ENCODE assay signal across 26 cellular contexts in the genomic region with DNA sequence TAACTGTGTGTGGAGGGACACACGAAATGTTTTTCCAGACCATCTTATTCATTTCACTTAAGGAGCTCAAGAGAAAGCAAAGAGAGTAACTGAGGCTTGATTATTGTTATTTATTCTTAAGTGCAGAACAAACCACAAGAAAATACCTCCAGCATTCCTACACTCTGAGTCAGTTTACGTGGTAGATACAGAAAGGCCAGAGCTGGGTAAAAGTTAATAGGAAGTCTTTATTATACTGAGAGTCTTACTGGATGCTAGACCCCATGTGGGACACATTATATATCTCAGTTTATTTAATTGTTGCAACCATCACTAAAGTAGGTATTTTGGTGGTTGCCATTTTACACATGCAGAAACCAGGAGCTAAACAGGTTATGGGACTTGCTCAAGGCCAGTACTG.
DNase-seq lines count a peak whose midpoint lies in the region; ATAC-seq, FAIRE-seq and TF ChIP-seq lines count a peak whose summit lies in the region.
"Had no signal": no experiment of that assay in that cellular context is flagged by ENCODE, and none has a peak within 500 bp of the region (broad histone marks: within the 10 kb centered on the region; RNA-seq: fewer than 3 reads in every experiment).

No MANE protein-coding gene starts in this region.

- no peak overlapping the region for H2AFZ ChIP-seq in astrocyte (ENCODE audit: low read depth, low read length)

- intact Hi-C loops in transverse colon (cut with DNase I; ENCODE audit: low total_unique reads): no loop called here

- no peaks in the 10 kb centered on the region for H3K9me3 ChIP-seq in astrocyte (ENCODE audit: insufficient read depth, low read depth, low read length)
- peaks cover 0 to 5% of the 10 kb centered on the region in 2 donors for H3K9me3 ChIP-seq in transverse colon
- H3K9me3 ChIP-seq: A549, gastrocnemius medialis, MG63, psoas muscle, vagina had no signal

- H3K36me3 Mint-ChIP-seq in HFFc6 (ENCODE audit: low read depth): peaks cover 6% of the 10 kb centered on the region; the same call in 1 of the 2 replicates
- no peaks in the 10 kb centered on the region for H3K36me3 Mint-ChIP-seq in astrocyte (ENCODE audit: low read depth, unreplicated experiment)
- H3K36me3 Mint-ChIP-seq: CD8-positive, alpha-beta T cell had no signal

- H3K4me3 Mint-ChIP-seq in HFFc6: no peak overlapping the region
- H3K4me3 Mint-ChIP-seq in astrocyte (ENCODE audit: unreplicated experiment): no peak overlapping the region
- H3K4me3 Mint-ChIP-seq: CD8-positive, alpha-beta T cell; natural killer cell had no signal

- no peaks in the 10 kb centered on the region for H3K36me3 ChIP-seq in astrocyte (ENCODE audit: insufficient read depth, low read length)
- H3K36me3 ChIP-seq in transverse colon: no peaks in the 10 kb centered on the region
- H3K36me3 ChIP-seq: gastrocnemius medialis, lower lobe of right lung, MG63, vagina had no signal

- in situ Hi-C loops in ACHN (cut with HindIII; ENCODE audit: low pct_ligation_motif_present, low pct_unique_long_range_greater_than_20kb, low sequenced_read_pairs): no loop called here
- in situ Hi-C loops in transverse colon (cut with MboI; ENCODE audit: low pct_ligation_motif_present in 1 of 4, low pct_unique_long_range_greater_than_20kb in 1 of 4, low sequenced_read_pairs in 3 of 4): no loop called here

- H3K9me3 Mint-ChIP-seq in HFFc6: no peaks in the 10 kb centered on the region
- H3K9me3 Mint-ChIP-seq in astrocyte (ENCODE audit: unreplicated experiment): no peaks in the 10 kb centered on the region

- H3K27me3 Mint-ChIP-seq in HFFc6 (ENCODE audit: insufficient read depth): no peaks in the 10 kb centered on the region; the same call in 1 of the 2 replicates
- no peaks in the 10 kb centered on the region for H3K27me3 Mint-ChIP-seq in astrocyte (ENCODE audit: low read depth, unreplicated experiment)

- DNase-seq in ACHN: peak; percentile 72
- DNase-seq in HFFc6: peak; percentile 26
- peak; percentile 86 for DNase-seq in astrocyte (ENCODE audit: low read depth)
- DNase-seq in foreskin keratinocyte: peak in 1 of 2 donors; percentile 58
- DNase-seq in transverse colon: no peak
- DNase-seq in stimulated activated CD4-positive, alpha-beta T cell treated with anti-CD3 and anti-CD28 coated beads, Interleukin-2, amount 100 ng/mL, for 48 hours: no peak
- DNase-seq in SIG-M5 treated with dmso at 0.1 percent for 504 hours (lab: John Stamatoyannopoulos, UW; ENCODE audit: unreplicated experiment): no peak
- no peak for DNase-seq in activated naive CD4-positive, alpha-beta T cell treated with Interleukin-2 at 50 U/mL for 16 hours
- DNase-seq: activated CD4-positive, alpha-beta T cell treated with anti-CD3 and anti-CD28 coated beads for 48 hours; activated naive CD4-positive, alpha-beta T cell treated with anti-CD3 and anti-CD28 coated beads, Interleukin-2, amount 50 U/mL, for 16 hours; caudate nucleus; CD8-positive, alpha-beta T cell; effector memory CD4-positive, alpha-beta T cell; gastrocnemius medialis; lower lobe of right lung; MG63; natural killer cell; NCI-H187; NCI-H446 treated with DMSO at 0.1 percent for 48 hours; psoas muscle; SHP77 treated with DMSO at 0.1 percent for 48 hours; stimulated activated CD4-positive, alpha-beta T cell treated with anti-CD3 and anti-CD28 coated beads, Interleukin-15, amount 100 ng/mL, for 24 hours; T-helper 9 cell had no signal

- WGBS in transverse colon (ENCODE audit: low coverage in 1 of 2), 2 donors: 67 to 74% methylated on average over 2 of the region's 2 CpGs

- no peak for TF ChIP-seq CTCF in HFFc6 (IDR thresholded peaks at IDR 0.05)
- TF ChIP-seq CTCF in astrocyte (IDR thresholded peaks at IDR 0.05; ENCODE audit: insufficient read depth, low read depth, low read length): no peak
- TF ChIP-seq CTCF in foreskin keratinocyte (conservative IDR thresholded peaks at IDR 0.05): no peak
- TF ChIP-seq CTCF in transverse colon (IDR thresholded peaks at IDR 0.05): no peak

- H3K4me2 ChIP-seq in astrocyte (ENCODE audit: low read length): peak overlapping the region; percentile 28
- H3K4me2 ChIP-seq: A549 had no signal

- H3K27ac ChIP-seq in astrocyte (ENCODE audit: low read depth, low read length) (no peak overlapping the region), foreskin keratinocyte (no peak overlapping the region), transverse colon (no peak overlapping the region)
- H3K27ac ChIP-seq: A549, gastrocnemius medialis, lower lobe of right lung, psoas muscle, vagina had no signal

- TF ChIP-seq POLR2A in transverse colon (IDR thresholded peaks at IDR 0.05): no peak

- H4K20me1 ChIP-seq in astrocyte (ENCODE audit: insufficient read depth, low read length): no peaks in the 10 kb centered on the region

- H3K4me1 Mint-ChIP-seq in HFFc6 (ENCODE audit: low read depth): peaks cover 18% of the 10 kb centered on the region
- peaks cover 16% of the 10 kb centered on the region for H3K4me1 Mint-ChIP-seq in astrocyte (ENCODE audit: low read depth, unreplicated experiment)
- H3K4me1 Mint-ChIP-seq: natural killer cell had no signal

- peaks cover 11% of the 10 kb centered on the region for H3K4me1 ChIP-seq in astrocyte (ENCODE audit: insufficient read depth, low read length)
- no peaks in the 10 kb centered on the region for H3K4me1 ChIP-seq in foreskin keratinocyte
- no peaks in the 10 kb centered on the region for H3K4me1 ChIP-seq in transverse colon
- H3K4me1 ChIP-seq: A549, lower lobe of right lung had no signal

- TF ChIP-seq EP300 in transverse colon (IDR thresholded peaks at IDR 0.05; ENCODE audit: low read depth): no peak

- no peak overlapping the region for H3K27ac Mint-ChIP-seq in HFFc6
- no peak overlapping the region for H3K27ac Mint-ChIP-seq in astrocyte (ENCODE audit: unreplicated experiment)
- H3K27ac Mint-ChIP-seq: CD8-positive, alpha-beta T cell; natural killer cell had no signal

- H3K4me3 ChIP-seq in astrocyte (ENCODE audit: insufficient read depth, low read depth, low read length) (no peak overlapping the region), transverse colon (no peak overlapping the region)
- H3K4me3 ChIP-seq: A549, gastrocnemius medialis, lower lobe of right lung, MG63, psoas muscle, vagina had no signal

- FAIRE-seq in astrocyte (lab: Jason Lieb, UNC): no peak
- FAIRE-seq: A549, H1 had no signal

- no peaks in the 10 kb centered on the region for H3K27me3 ChIP-seq in astrocyte (ENCODE audit: insufficient read depth, low read length)
- no peaks in the 10 kb centered on the region for H3K27me3 ChIP-seq in foreskin keratinocyte
- H3K27me3 ChIP-seq in transverse colon: no peaks in the 10 kb centered on the region
- H3K27me3 ChIP-seq: gastrocnemius medialis, MG63, vagina had no signal

- no peak overlapping the region for H3K9ac ChIP-seq in astrocyte (ENCODE audit: low read length)

- ATAC-seq in foreskin keratinocyte: peak; percentile 84
- ATAC-seq: A549; CD8-positive, alpha-beta T cell; gastrocnemius medialis; lower lobe of right lung; natural killer cell; psoas muscle had no signal

- H3K79me2 ChIP-seq in astrocyte (ENCODE audit: insufficient read depth, low read length): no peaks in the 10 kb centered on the region

Comparison
In these comparisons a context has a peak if more than half of its experiments do, and no peak if none do; other contexts are left out.
1. DNase-seq: peak in ACHN (single experiment), HFFc6 (single experiment) and astrocyte (single experiment); none in transverse colon (single experiment), stimulated activated CD4-positive, alpha-beta T cell treated with anti-CD3 and anti-CD28 coated beads, Interleukin-2, amount 100 ng/mL, for 48 hours (0 of 2), SIG-M5 treated with dmso at 0.1 percent for 504 hours (single experiment) and activated naive CD4-positive, alpha-beta T cell treated with Interleukin-2 at 50 U/mL for 16 hours (single experiment).